ENCODE assay signal across 1 cellular context in genomic region chr3:49017978-49018706, GRCh38.
A peak's percentile ranks its signal among the peaks of the same experiment; 100 is the strongest.
TF ChIP-seq lines count a peak whose summit lies in the region.

TSS of gene DALRD3 (minus strand) at chr3:49018580. CDS start at chr3:49018564, 16 bp downstream.

TF ChIP-seq in K562, 482 proteins besides CTCF, POLR2A, EP300 and RAD21 (continued from another document and continues in another):
- no peak for TF ChIP-seq ZBTB5 (IDR thresholded peaks at IDR 0.05)
- TF ChIP-seq E2F8 (IDR thresholded peaks at IDR 0.05; ENCODE audit: low read depth, partially characterized antibody): no peak
- TF ChIP-seq CCAR2 (IDR thresholded peaks at IDR 0.05; ENCODE audit: low read depth, low read length): no peak
- no peak for TF ChIP-seq BDP1 (IDR thresholded peaks at IDR 0.05; ENCODE audit: insufficient read depth, insufficient read length)
- TF ChIP-seq E2F5 (CRISPR knock-in tag; IDR thresholded peaks at IDR 0.05): peak; percentile 31; the same call in 1 of the 2 replicates
- TF ChIP-seq KAT8 (IDR thresholded peaks at IDR 0.05; ENCODE audit: low read depth): no peak
- TF ChIP-seq PBX2 (CRISPR knock-in tag; IDR thresholded peaks at IDR 0.05; ENCODE audit: low read depth): no peak
- no peak for TF ChIP-seq PBX2 (tag; conservative IDR thresholded peaks at IDR 0.05; ENCODE audit: low read depth)
- no peak for TF ChIP-seq DEAF1 (CRISPR knock-in tag; IDR thresholded peaks at IDR 0.05)
- TF ChIP-seq BMI1 (IDR thresholded peaks at IDR 0.05; ENCODE audit: low read length): no peak
- TF ChIP-seq CEBPG (CRISPR knock-in tag; IDR thresholded peaks at IDR 0.05): no peak
- no peak for TF ChIP-seq CEBPG (tag; conservative IDR thresholded peaks at IDR 0.05 in 1 of 2, IDR thresholded peaks at IDR 0.05 in 1 of 2)
- TF ChIP-seq KLF10 (CRISPR knock-in tag; IDR thresholded peaks at IDR 0.05): no peak
- TF ChIP-seq GATAD2B (IDR thresholded peaks at IDR 0.05; ENCODE audit: borderline replicate concordance): no peak
- no peak for TF ChIP-seq IFI16 (CRISPR knock-in tag; IDR thresholded peaks at IDR 0.05)
- peak; percentile 45 for TF ChIP-seq PCBP1 (IDR thresholded peaks at IDR 0.05; ENCODE audit: low read depth, low read length, poor library complexity, severe bottlenecking)
- no peak for TF ChIP-seq ETS2 (tag; IDR thresholded peaks at IDR 0.05; ENCODE audit: borderline replicate concordance, poor library complexity, severe bottlenecking)
- no peak for TF ChIP-seq CBX5 (IDR thresholded peaks at IDR 0.05; ENCODE audit: borderline replicate concordance, low read depth)
- TF ChIP-seq ATF3 (IDR thresholded peaks at IDR 0.05): no peak
- no peak for TF ChIP-seq ATF3 (CRISPR knock-in tag; conservative IDR thresholded peaks at IDR 0.05)
- no peak for TF ChIP-seq PRPF4 (IDR thresholded peaks at IDR 0.05; ENCODE audit: insufficient read depth, low read depth, low read length, poor library complexity, severe bottlenecking)
- TF ChIP-seq LARP7 (IDR thresholded peaks at IDR 0.05): no peak
- 0 out of 2 replicates have a peak, but pooled peaks have one; percentile 62 for TF ChIP-seq ELF2 (CRISPR knock-in tag; IDR thresholded peaks at IDR 0.05)
- no peak for TF ChIP-seq ZNF696 (CRISPR knock-in tag; conservative IDR thresholded peaks at IDR 0.05)
- TF ChIP-seq HMGXB4 (CRISPR knock-in tag; IDR thresholded peaks at IDR 0.05): no peak
- no peak for TF ChIP-seq ZNF384 (IDR thresholded peaks at IDR 0.05; ENCODE audit: low read depth, low read length)
- TF ChIP-seq CLOCK (CRISPR knock-in tag; IDR thresholded peaks at IDR 0.05; ENCODE audit: borderline replicate concordance): no peak
- no peak for TF ChIP-seq ZNF146 (CRISPR knock-in tag; IDR thresholded peaks at IDR 0.05; ENCODE audit: unreplicated experiment)
- peak; percentile 83 to 91; a peak in 2 of 4 replicates for TF ChIP-seq SIN3A (IDR thresholded peaks at IDR 0.05; ENCODE audit: borderline replicate concordance in 2 of 2, control insufficient read depth in 1 of 2, low read depth in 2 of 2, low read length in 2 of 2)
- no peak for TF ChIP-seq PHF21A (IDR thresholded peaks at IDR 0.05; ENCODE audit: borderline replicate concordance, low read depth)
- no peak for TF ChIP-seq TEAD1 (CRISPR knock-in tag; IDR thresholded peaks at IDR 0.05)
- no peak for TF ChIP-seq ZKSCAN1 (IDR thresholded peaks at IDR 0.05; ENCODE audit: low read depth, low read length)
- no peak for TF ChIP-seq LEF1 (IDR thresholded peaks at IDR 0.05)
- TF ChIP-seq MEF2D (tag; conservative IDR thresholded peaks at IDR 0.05; ENCODE audit: low read depth): no peak
- TF ChIP-seq PRMT5 (CRISPR knock-in tag; IDR thresholded peaks at IDR 0.05): no peak
- no peak for TF ChIP-seq NFIC (IDR thresholded peaks at IDR 0.05)
- peak; percentile 83 for TF ChIP-seq CXXC5 (CRISPR knock-in tag; IDR thresholded peaks at IDR 0.05)
- no peak for TF ChIP-seq CHD4 (IDR thresholded peaks at IDR 0.05; ENCODE audit: insufficient read depth, insufficient replicate concordance, low read depth, low read length, poor library complexity, severe bottlenecking)
- TF ChIP-seq NFRKB (IDR thresholded peaks at IDR 0.05; ENCODE audit: low read depth): no peak
- TF ChIP-seq SMARCA4 (IDR thresholded peaks at IDR 0.05): no peak
- peak; percentile 59; the same call in 1 of the 2 replicates for TF ChIP-seq ETV5 (CRISPR knock-in tag; IDR thresholded peaks at IDR 0.05; ENCODE audit: low read depth)
- TF ChIP-seq ZNF785 (CRISPR knock-in tag; IDR thresholded peaks at IDR 0.05): no peak
- no peak for TF ChIP-seq USF1 (CRISPR knock-in tag; IDR thresholded peaks at IDR 0.05)
- TF ChIP-seq HOMEZ (CRISPR knock-in tag; IDR thresholded peaks at IDR 0.05): no peak
- TF ChIP-seq GATAD2A (IDR thresholded peaks at IDR 0.05): no peak
- TF ChIP-seq EZH2 (IDR thresholded peaks at IDR 0.05; ENCODE audit: borderline replicate concordance, low read depth, low read length): no peak
- no peak for TF ChIP-seq NBN (IDR thresholded peaks at IDR 0.05; ENCODE audit: low read depth)
- TF ChIP-seq LCOR (CRISPR knock-in tag; IDR thresholded peaks at IDR 0.05): peak; percentile 87
